In the genomic region with DNA sequence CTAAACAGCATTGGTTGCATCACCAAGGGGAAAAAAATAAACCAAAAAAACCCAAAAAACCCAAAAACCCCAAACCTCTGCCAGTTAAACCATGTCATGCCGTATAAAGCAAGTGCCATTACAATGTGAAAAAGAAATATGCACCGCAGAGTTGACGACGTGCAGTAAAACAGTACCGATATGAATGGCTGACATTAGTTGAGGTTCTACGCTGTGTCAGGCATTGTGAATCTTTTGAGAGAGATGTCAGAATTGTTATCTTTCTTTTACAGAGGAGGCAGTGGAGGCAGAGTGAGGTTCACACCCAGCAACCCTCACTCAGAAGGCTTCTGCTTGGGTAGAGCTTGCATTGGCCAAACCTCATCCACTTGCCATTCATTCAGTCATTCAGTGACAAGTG, we compare ENCODE assay signal across 8 cellular contexts.
A peak's percentile ranks its signal among the peaks of the same experiment; 100 is the strongest.
DNase-seq lines count a peak whose midpoint lies in the region; ATAC-seq lines count a peak whose summit lies in the region.
"Not testable (repeated sequence)": the region's sequence is repeated elsewhere in the genome, so short reads cannot be mapped to it uniquely, and the experiment has no call there.

No MANE protein-coding gene starts in this region.

- peaks cover 32% of the 10 kb centered on the region for H3K4me1 Mint-ChIP-seq in activated CD4-positive, alpha-beta T cell treated with anti-CD3 and anti-CD28 coated beads for 36 hours
- peaks cover 47% of the 10 kb centered on the region for H3K4me1 Mint-ChIP-seq in activated CD4-positive, alpha-beta memory T cell treated with anti-CD3 and anti-CD28 coated beads, Interleukin-2, amount 10 ng/mL, durations not matched to agents 7 days and 5 days
- H3K4me1 Mint-ChIP-seq in activated T-cell treated with anti-CD3 and anti-CD28 coated beads, Interleukin-2, amount 50 U/mL, for 4 hours (ENCODE audit: low read depth) = peaks cover 40% of the 10 kb centered on the region
- H3K4me1 Mint-ChIP-seq in activated T-helper 17 cell treated with anti-CD3 and anti-CD28 coated beads, Interleukin-2, amount 50 U/mL, for 72 hours = peaks cover 24% of the 10 kb centered on the region
- peaks cover 42% of the 10 kb centered on the region for H3K4me1 Mint-ChIP-seq in activated naive CD8-positive, alpha-beta T cell treated with anti-CD3 and anti-CD28 coated beads, Interleukin-2, amount 50 U/mL, for 24 hours
- peaks cover 24% of the 10 kb centered on the region for H3K4me1 Mint-ChIP-seq in central memory CD8-positive, alpha-beta T cell

- H3K27ac Mint-ChIP-seq in activated CD4-positive, alpha-beta T cell treated with anti-CD3 and anti-CD28 coated beads for 36 hours; activated naive CD8-positive, alpha-beta T cell treated with anti-CD3 and anti-CD28 coated beads, Interleukin-2, amount 50 U/mL, for 24 hours: not testable (repeated sequence)
- peak overlapping the region; percentile 66 for H3K27ac Mint-ChIP-seq in activated CD4-positive, alpha-beta memory T cell treated with anti-CD3 and anti-CD28 coated beads, Interleukin-2, amount 10 ng/mL, durations not matched to agents 7 days and 5 days
- peak overlapping the region; percentile 79 for H3K27ac Mint-ChIP-seq in activated T-helper 17 cell treated with anti-CD3 and anti-CD28 coated beads, Interleukin-2, amount 50 U/mL, for 72 hours
- H3K27ac Mint-ChIP-seq in central memory CD8-positive, alpha-beta T cell (ENCODE audit: low read depth) = peak overlapping the region; percentile 42

- not testable (repeated sequence) for H3K4me2 ChIP-seq in Karpas-422 (ENCODE audit: low read depth, low read length, poor library complexity, severe bottlenecking)

- not testable (repeated sequence) for H3K9me3 Mint-ChIP-seq in activated CD4-positive, alpha-beta T cell treated with anti-CD3 and anti-CD28 coated beads for 36 hours (ENCODE audit: low read depth); activated CD4-positive, alpha-beta memory T cell treated with anti-CD3 and anti-CD28 coated beads, Interleukin-2, amount 10 ng/mL, durations not matched to agents 7 days and 5 days; activated T-cell treated with anti-CD3 and anti-CD28 coated beads, Interleukin-2, amount 50 U/mL, for 4 hours; activated T-helper 17 cell treated with anti-CD3 and anti-CD28 coated beads, Interleukin-2, amount 50 U/mL, for 72 hours; activated naive CD8-positive, alpha-beta T cell treated with anti-CD3 and anti-CD28 coated beads, Interleukin-2, amount 50 U/mL, for 24 hours; central memory CD8-positive, alpha-beta T cell

- H4K20me1 ChIP-seq in Karpas-422 (ENCODE audit: insufficient read depth, low read depth, low read length) = not testable (repeated sequence)

- not testable (repeated sequence) for H3K9ac ChIP-seq in Karpas-422 (ENCODE audit: low read length)

- H3K36me3 ChIP-seq in Karpas-422 (ENCODE audit: insufficient read depth, low read length) = not testable (repeated sequence)

- POLR2A ChIA-PET in activated CD4-positive, alpha-beta T cell treated with anti-CD3 and anti-CD28 coated beads for 36 hours (lab: Charles Lee); activated CD4-positive, alpha-beta memory T cell treated with anti-CD3 and anti-CD28 coated beads, Interleukin-2, amount 10 ng/mL, durations not matched to agents 7 days and 5 days (lab: Charles Lee): not testable (repeated sequence)

- H3K79me2 ChIP-seq in Karpas-422 (ENCODE audit: low read length) = not testable (repeated sequence)

- not testable (repeated sequence) for H3K4me3 ChIP-seq in Karpas-422 (ENCODE audit: low read length)

- DNase-seq in Karpas-422 = peak; percentile 32
- DNase-seq in activated CD4-positive, alpha-beta T cell treated with anti-CD3 and anti-CD28 coated beads for 36 hours; activated CD4-positive, alpha-beta memory T cell treated with anti-CD3 and anti-CD28 coated beads, Interleukin-2, amount 10 ng/mL, durations not matched to agents 7 days and 5 days; activated T-cell treated with anti-CD3 and anti-CD28 coated beads, Interleukin-2, amount 50 U/mL, for 4 hours; activated naive CD8-positive, alpha-beta T cell treated with anti-CD3 and anti-CD28 coated beads, Interleukin-2, amount 50 U/mL, for 24 hours; central memory CD8-positive, alpha-beta T cell (ENCODE audit: low spot score in 2 of 2): not testable (repeated sequence)
- peak; percentile 34 for DNase-seq in stimulated activated CD4-positive, alpha-beta T cell treated with anti-CD3 and anti-CD28 coated beads, Interleukin-4, amount 100 ng/mL, for 24 hours

- H3K9me3 ChIP-seq in Karpas-422 (ENCODE audit: low read length) = not testable (repeated sequence)

- H3K27me3 ChIP-seq in Karpas-422 (ENCODE audit: low read length) = not testable (repeated sequence)

- not testable (repeated sequence) for H3K4me1 ChIP-seq in Karpas-422 (ENCODE audit: low read length)

- intact Hi-C loops in activated CD4-positive, alpha-beta T cell treated with anti-CD3 and anti-CD28 coated beads for 36 hours (cut with DNase I, micrococcal nuclease) = not testable (repeated sequence)

- peak; percentile 7 for ATAC-seq in activated CD4-positive, alpha-beta T cell treated with anti-CD3 and anti-CD28 coated beads for 36 hours
- ATAC-seq in activated T-cell treated with anti-CD3 and anti-CD28 coated beads, Interleukin-2, amount 50 U/mL, for 4 hours = peak in 1 of 2 donors; percentile 32
- peak; percentile 54 for ATAC-seq in activated T-helper 17 cell treated with anti-CD3 and anti-CD28 coated beads, Interleukin-2, amount 50 U/mL, for 72 hours (replicated peaks)
- ATAC-seq in activated naive CD8-positive, alpha-beta T cell treated with anti-CD3 and anti-CD28 coated beads, Interleukin-2, amount 50 U/mL, for 24 hours = peak; percentile 5
- ATAC-seq in central memory CD8-positive, alpha-beta T cell (replicated peaks; ENCODE audit: extremely low read depth, poor library complexity, severe bottlenecking) = not testable (repeated sequence)

- not testable (repeated sequence) for H3K4me3 Mint-ChIP-seq in activated CD4-positive, alpha-beta T cell treated with anti-CD3 and anti-CD28 coated beads for 36 hours; activated CD4-positive, alpha-beta memory T cell treated with anti-CD3 and anti-CD28 coated beads, Interleukin-2, amount 10 ng/mL, durations not matched to agents 7 days and 5 days; activated naive CD8-positive, alpha-beta T cell treated with anti-CD3 and anti-CD28 coated beads, Interleukin-2, amount 50 U/mL, for 24 hours; central memory CD8-positive, alpha-beta T cell
- H3K4me3 Mint-ChIP-seq in activated T-cell treated with anti-CD3 and anti-CD28 coated beads, Interleukin-2, amount 50 U/mL, for 4 hours = peak overlapping the region; percentile 2
- peak overlapping the region; percentile 62 for H3K4me3 Mint-ChIP-seq in activated T-helper 17 cell treated with anti-CD3 and anti-CD28 coated beads, Interleukin-2, amount 50 U/mL, for 72 hours

- CTCF ChIA-PET in activated CD4-positive, alpha-beta T cell treated with anti-CD3 and anti-CD28 coated beads for 36 hours (lab: Charles Lee); activated CD4-positive, alpha-beta memory T cell treated with anti-CD3 and anti-CD28 coated beads, Interleukin-2, amount 10 ng/mL, durations not matched to agents 7 days and 5 days (lab: Charles Lee): not testable (repeated sequence)

- H2AFZ ChIP-seq in Karpas-422 (ENCODE audit: low read length) = not testable (repeated sequence)

- H3K27me3 Mint-ChIP-seq in activated CD4-positive, alpha-beta T cell treated with anti-CD3 and anti-CD28 coated beads for 36 hours; activated CD4-positive, alpha-beta memory T cell treated with anti-CD3 and anti-CD28 coated beads, Interleukin-2, amount 10 ng/mL, durations not matched to agents 7 days and 5 days; activated T-cell treated with anti-CD3 and anti-CD28 coated beads, Interleukin-2, amount 50 U/mL, for 4 hours (ENCODE audit: low read depth); activated T-helper 17 cell treated with anti-CD3 and anti-CD28 coated beads, Interleukin-2, amount 50 U/mL, for 72 hours; activated naive CD8-positive, alpha-beta T cell treated with anti-CD3 and anti-CD28 coated beads, Interleukin-2, amount 50 U/mL, for 24 hours; central memory CD8-positive, alpha-beta T cell: not testable (repeated sequence)

- H3K27ac ChIP-seq in Karpas-422 (ENCODE audit: low read length) = not testable (repeated sequence)

- not testable (repeated sequence) for H3K9me2 ChIP-seq in Karpas-422 (replicated peaks; ENCODE audit: insufficient read depth, low read length)

- not testable (repeated sequence) for H3K36me3 Mint-ChIP-seq in activated CD4-positive, alpha-beta T cell treated with anti-CD3 and anti-CD28 coated beads for 36 hours (ENCODE audit: low read depth); activated naive CD8-positive, alpha-beta T cell treated with anti-CD3 and anti-CD28 coated beads, Interleukin-2, amount 50 U/mL, for 24 hours (ENCODE audit: low read depth); central memory CD8-positive, alpha-beta T cell (ENCODE audit: insufficient read depth)
- H3K36me3 Mint-ChIP-seq in activated CD4-positive, alpha-beta memory T cell treated with anti-CD3 and anti-CD28 coated beads, Interleukin-2, amount 10 ng/mL, durations not matched to agents 7 days and 5 days (ENCODE audit: low read depth) = peaks cover 15% of the 10 kb centered on the region
- peaks cover 11% of the 10 kb centered on the region for H3K36me3 Mint-ChIP-seq in activated T-cell treated with anti-CD3 and anti-CD28 coated beads, Interleukin-2, amount 50 U/mL, for 4 hours (ENCODE audit: insufficient read depth)
- H3K36me3 Mint-ChIP-seq in activated T-helper 17 cell treated with anti-CD3 and anti-CD28 coated beads, Interleukin-2, amount 50 U/mL, for 72 hours (ENCODE audit: low read depth) = peaks cover 28% of the 10 kb centered on the region
